Comparison of ENCODE assay signal across 8 cellular contexts in the genomic region with DNA sequence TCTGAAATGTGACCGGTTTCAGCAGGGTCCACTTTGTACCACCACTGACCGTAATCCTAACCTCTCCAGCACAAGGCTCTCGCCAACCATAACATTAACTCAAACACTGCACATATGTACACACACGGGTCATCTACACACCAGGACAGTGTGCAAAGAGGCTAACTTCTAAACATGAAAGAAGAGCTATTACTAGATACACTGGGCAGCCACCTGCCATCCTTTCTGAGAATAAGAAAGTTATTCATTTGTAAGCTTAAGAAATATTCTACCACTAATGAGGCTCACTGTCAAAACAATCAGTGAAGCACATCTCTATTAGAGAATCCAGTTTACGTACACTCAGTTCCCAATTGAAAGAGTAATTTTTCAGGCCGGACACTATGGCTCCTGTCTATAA.
"Had no signal": no experiment of that assay in that cellular context is flagged by ENCODE, and none has a peak within 500 bp of the region (broad histone marks: within the 10 kb centered on the region; RNA-seq: fewer than 3 reads in every experiment).

No MANE protein-coding gene starts in this region.

- ATAC-seq: K562 had no signal

- DNase-seq: GM23248, GOT3, H7, HCEC 1CT, IMR-90, KG1 had no signal

- H3K27ac ChIP-seq: GM23248, HL-60 had no signal
